ENCODE assay signal across 15 cellular contexts in genomic region chr17:78027121-78027520, GRCh38.
"Had no signal": no experiment of that assay in that cellular context is flagged by ENCODE, and none has a peak within 500 bp of the region (broad histone marks: within the 10 kb centered on the region; RNA-seq: fewer than 3 reads in every experiment).

No MANE protein-coding gene starts in this region.

- H3K4me1 ChIP-seq: body of pancreas had no signal

- H3K27ac ChIP-seq: body of pancreas, suprapubic skin had no signal

- H3K9me3 ChIP-seq: body of pancreas, mucosa of descending colon, suprapubic skin had no signal

- DNase-seq: activated CD4-positive, alpha-beta memory T cell treated with anti-CD3 and anti-CD28 coated beads for 36 hours; activated CD4-positive, CD25-positive, alpha-beta regulatory T cell treated with anti-CD3 and anti-CD28 coated beads, Interleukin-2, amount 50 U/mL, for 72 hours; activated CD8-positive, alpha-beta memory T cell treated with anti-CD3 and anti-CD28 coated beads, Interleukin-2, amount 50 U/mL, for 4 hours; activated naive CD4-positive, alpha-beta T cell treated with Interleukin-2 at 50 U/mL for 16 hours; amniotic stem cell; body of pancreas; endodermal cell; hypothalamus; mucosa of descending colon; nephron progenitor cell; stimulated activated CD4-positive, alpha-beta T cell treated with anti-CD3 and anti-CD28 coated beads, Interleukin-2, amount 100 ng/mL, for 48 hours; stimulated activated naive CD8-positive, alpha-beta T cell treated with anti-CD3 and anti-CD28 coated beads, Interleukin-15, Interleukin-2, amounts not matched to agents 100 U/mL and 50 U/mL, for 24 hours had no signal

- H3K4me3 ChIP-seq: body of pancreas, mucosa of descending colon, suprapubic skin had no signal

- H3K9me3 Mint-ChIP-seq: activated CD4-positive, alpha-beta memory T cell treated with anti-CD3 and anti-CD28 coated beads for 36 hours; activated T-helper 1 cell treated with anti-CD3 and anti-CD28 coated beads, Interleukin-12 subunit alpha, Interleukin-12 subunit beta, Interleukin-2, Interleukin-4 antibody, amounts not matched to agents 30 ng/mL and 10 ng/mL and 1 ng/mL, durations not matched to agents 14 hours and 24 hours and 36 hours; endodermal cell; nephron progenitor cell; type B pancreatic cell had no signal

- H3K27ac Mint-ChIP-seq: activated CD4-positive, alpha-beta memory T cell treated with anti-CD3 and anti-CD28 coated beads for 36 hours; activated T-helper 1 cell treated with anti-CD3 and anti-CD28 coated beads, Interleukin-12 subunit alpha, Interleukin-12 subunit beta, Interleukin-2, Interleukin-4 antibody, amounts not matched to agents 30 ng/mL and 10 ng/mL and 1 ng/mL, durations not matched to agents 14 hours and 24 hours and 36 hours; endodermal cell; nephron progenitor cell; type B pancreatic cell had no signal

- H3K4me1 Mint-ChIP-seq: endodermal cell, nephron progenitor cell had no signal

- H3K27me3 ChIP-seq: body of pancreas, suprapubic skin had no signal

- H3K36me3 Mint-ChIP-seq: activated CD4-positive, alpha-beta memory T cell treated with anti-CD3 and anti-CD28 coated beads for 36 hours; type B pancreatic cell had no signal

- ATAC-seq: body of pancreas; mucosa of descending colon; stimulated activated naive CD8-positive, alpha-beta T cell treated with anti-CD3 and anti-CD28 coated beads, Interleukin-15, Interleukin-2, amounts not matched to agents 100 U/mL and 50 U/mL, for 24 hours had no signal

- H3K4me3 Mint-ChIP-seq: activated CD4-positive, alpha-beta memory T cell treated with anti-CD3 and anti-CD28 coated beads for 36 hours; activated T-helper 1 cell treated with anti-CD3 and anti-CD28 coated beads, Interleukin-12 subunit alpha, Interleukin-12 subunit beta, Interleukin-2, Interleukin-4 antibody, amounts not matched to agents 30 ng/mL and 10 ng/mL and 1 ng/mL, durations not matched to agents 14 hours and 24 hours and 36 hours; endodermal cell; nephron progenitor cell; type B pancreatic cell had no signal

- H3K36me3 ChIP-seq: suprapubic skin had no signal

- H3K27me3 Mint-ChIP-seq: activated CD4-positive, alpha-beta memory T cell treated with anti-CD3 and anti-CD28 coated beads for 36 hours; type B pancreatic cell had no signal
